In the genomic region with DNA sequence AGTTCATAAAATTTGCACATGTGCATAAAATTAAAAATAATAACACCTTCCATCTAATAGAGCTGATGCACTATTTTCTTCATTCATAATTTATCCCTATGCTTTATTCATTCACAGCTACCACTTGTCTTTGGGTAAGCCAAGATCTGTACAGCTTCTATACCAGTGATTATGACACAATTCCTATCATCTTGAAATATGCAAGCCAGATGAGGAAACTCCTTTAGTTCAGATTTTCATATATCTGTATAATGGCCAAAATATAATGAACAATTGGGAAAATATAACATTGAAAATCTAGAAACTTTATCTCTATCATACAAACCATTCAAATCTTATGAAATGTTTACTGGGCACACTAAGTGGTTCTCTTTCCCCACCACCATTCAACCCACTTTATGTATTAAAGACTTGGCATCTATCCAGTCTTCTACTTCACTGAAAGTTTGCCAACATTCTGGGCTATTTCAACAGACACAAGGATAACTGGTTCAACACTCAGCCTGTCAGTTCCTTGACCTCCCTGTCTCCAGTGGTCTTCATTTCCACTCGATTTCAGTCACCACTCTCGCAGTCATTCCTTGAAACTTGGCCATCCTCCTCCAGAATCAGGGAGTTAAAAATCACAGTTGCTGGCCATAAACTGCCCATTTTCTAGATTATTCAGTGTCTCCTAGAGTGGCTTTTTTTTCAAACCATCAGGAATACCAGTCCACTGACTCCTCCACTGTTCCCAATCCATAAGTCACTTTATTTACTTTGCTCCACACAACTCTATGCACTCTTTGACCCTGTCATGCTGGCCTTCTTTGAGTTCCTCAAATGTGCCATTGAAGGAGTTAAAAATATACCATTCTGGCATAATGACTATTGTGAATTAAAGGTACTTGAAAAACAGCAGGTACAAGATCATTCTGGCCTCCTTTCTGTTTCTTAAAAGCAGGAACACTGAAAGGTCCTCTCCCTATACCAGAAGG, we compare ENCODE assay signal across 12 cellular contexts.
A peak's percentile ranks its signal among the peaks of the same experiment; 100 is the strongest.
DNase-seq lines count a peak whose midpoint lies in the region; ATAC-seq, FAIRE-seq and TF ChIP-seq lines count a peak whose summit lies in the region.
"Had no signal": no experiment of that assay in that cellular context is flagged by ENCODE, and none has a peak within 500 bp of the region (broad histone marks: within the 10 kb centered on the region; RNA-seq: fewer than 3 reads in every experiment).

No MANE protein-coding gene starts in this region.

- H3K9me3 Mint-ChIP-seq in CD4-positive, CD25-positive, alpha-beta regulatory T cell: peaks cover 0 to 2% (median 0%) of the 10 kb centered on the region in 7 donors
- no peaks in the 10 kb centered on the region for H3K9me3 Mint-ChIP-seq in astrocyte (ENCODE audit: unreplicated experiment)

- H3K27me3 ChIP-seq in CD4-positive, CD25-positive, alpha-beta regulatory T cell (ENCODE audit: control insufficient read depth, insufficient read depth, low read length): no peaks in the 10 kb centered on the region
- H3K27me3 ChIP-seq in astrocyte (ENCODE audit: insufficient read depth, low read length) (no peaks in the 10 kb centered on the region), uterus (no peaks in the 10 kb centered on the region)

- H3K9me3 ChIP-seq in CD4-positive, CD25-positive, alpha-beta regulatory T cell (ENCODE audit: control insufficient read depth in 2 of 2, low read length in 2 of 2): no peaks in the 10 kb centered on the region
- H3K9me3 ChIP-seq in astrocyte (ENCODE audit: insufficient read depth, low read depth, low read length) (no peaks in the 10 kb centered on the region), uterus (no peaks in the 10 kb centered on the region)

- H3K27ac ChIP-seq in CD4-positive, CD25-positive, alpha-beta regulatory T cell (ENCODE audit: insufficient read depth, low read length, poor library complexity, severe bottlenecking): peak overlapping the region; percentile 61
- no peak overlapping the region for H3K27ac ChIP-seq in astrocyte (ENCODE audit: low read depth, low read length)
- H3K27ac ChIP-seq in uterus: no peak overlapping the region

- ATAC-seq in CD4-positive, CD25-positive, alpha-beta regulatory T cell (ENCODE audit: low read depth in 2 of 2): no peak
- ATAC-seq in HG02870 (IDR thresholded peaks at IDR 0.05; ENCODE audit: unreplicated experiment): no peak
- ATAC-seq: K562 had no signal

- H3K4me1 Mint-ChIP-seq in CD4-positive, CD25-positive, alpha-beta regulatory T cell: peaks cover 33 to 67% (median 51%) of the 10 kb centered on the region in 4 donors
- peaks cover 46% of the 10 kb centered on the region for H3K4me1 Mint-ChIP-seq in astrocyte (ENCODE audit: low read depth, unreplicated experiment)

- no peaks in the 10 kb centered on the region for H3K36me3 ChIP-seq in CD4-positive, CD25-positive, alpha-beta regulatory T cell (ENCODE audit: control insufficient read depth, insufficient read depth, low read length)
- H3K36me3 ChIP-seq in astrocyte (ENCODE audit: insufficient read depth, low read length) (peaks cover 4% of the 10 kb centered on the region), uterus (no peaks in the 10 kb centered on the region)

- H3K9ac ChIP-seq in astrocyte (ENCODE audit: low read length): no peak overlapping the region

- H3K27ac Mint-ChIP-seq in CD4-positive, CD25-positive, alpha-beta regulatory T cell: peak overlapping the region; percentile 71 to 97 (median 75)
- H3K27ac Mint-ChIP-seq in astrocyte (ENCODE audit: unreplicated experiment): no peak overlapping the region
- H3K27ac Mint-ChIP-seq: mesothelial cell of epicardium had no signal

- FAIRE-seq in astrocyte (lab: Jason Lieb, UNC) (peak; percentile 47), islet of Langerhans (lab: Jason Lieb, UNC) (peak; percentile 27)
- FAIRE-seq: GM18507, K562 had no signal

- H3K4me1 ChIP-seq in CD4-positive, CD25-positive, alpha-beta regulatory T cell (ENCODE audit: control insufficient read depth, insufficient read depth, low read length, poor library complexity, severe bottlenecking): peaks cover 19% of the 10 kb centered on the region
- H3K4me1 ChIP-seq in astrocyte (ENCODE audit: insufficient read depth, low read length): peaks cover 11% of the 10 kb centered on the region
- H3K4me1 ChIP-seq in uterus: no peaks in the 10 kb centered on the region

- DNase-seq in CD4-positive, CD25-positive, alpha-beta regulatory T cell: no peak
- peak; percentile 5 for DNase-seq in M059J (ENCODE audit: low read depth)
- no peak for DNase-seq in astrocyte (ENCODE audit: low read depth)
- DNase-seq in uterus: no peak
- no peak for DNase-seq in iPS-NIHi11 (ENCODE audit: low spot score)
- DNase-seq: aorta, NCI-H2171 treated with DMSO at 0.1 percent for 48 hours had no signal

- H3K36me3 Mint-ChIP-seq in CD4-positive, CD25-positive, alpha-beta regulatory T cell: peaks cover 18% of the 10 kb centered on the region
- H3K36me3 Mint-ChIP-seq in astrocyte (ENCODE audit: low read depth, unreplicated experiment): peaks cover 13% of the 10 kb centered on the region

- H4K20me1 ChIP-seq in astrocyte (ENCODE audit: insufficient read depth, low read length): peaks cover 33% of the 10 kb centered on the region

- intact Hi-C loops in uterus (cut with DNase I; ENCODE audit: low total_unique reads): no loop called here

- H3K4me2 ChIP-seq in astrocyte (ENCODE audit: low read length): no peak overlapping the region

- no peak overlapping the region for H3K4me3 ChIP-seq in CD4-positive, CD25-positive, alpha-beta regulatory T cell (ENCODE audit: low read depth, low read length)
- H3K4me3 ChIP-seq in astrocyte (ENCODE audit: insufficient read depth, low read depth, low read length): no peak overlapping the region
- H3K4me3 ChIP-seq in uterus: no peak overlapping the region
- H3K4me3 ChIP-seq: K562 had no signal

- no peaks in the 10 kb centered on the region for H3K27me3 Mint-ChIP-seq in CD4-positive, CD25-positive, alpha-beta regulatory T cell
- no peaks in the 10 kb centered on the region for H3K27me3 Mint-ChIP-seq in astrocyte (ENCODE audit: low read depth, unreplicated experiment)

- TF ChIP-seq CTCF in astrocyte (IDR thresholded peaks at IDR 0.05; ENCODE audit: insufficient read depth, low read depth, low read length) (no peak), uterus (IDR thresholded peaks at IDR 0.05) (no peak)

- H3K79me2 ChIP-seq in astrocyte (ENCODE audit: insufficient read depth, low read length): peaks cover 44% of the 10 kb centered on the region

- peak overlapping the region in 1 of 4 donors; percentile 77 for H3K4me3 Mint-ChIP-seq in CD4-positive, CD25-positive, alpha-beta regulatory T cell
- no peak overlapping the region for H3K4me3 Mint-ChIP-seq in astrocyte (ENCODE audit: unreplicated experiment)
- H3K4me3 Mint-ChIP-seq: mesothelial cell of epicardium had no signal

- TF ChIP-seq POLR2A in uterus (IDR thresholded peaks at IDR 0.05): no peak

- H2AFZ ChIP-seq in astrocyte (ENCODE audit: low read depth, low read length): no peak overlapping the region
